Comparison of ENCODE assay signal across 8 cellular contexts in the genomic region with DNA sequence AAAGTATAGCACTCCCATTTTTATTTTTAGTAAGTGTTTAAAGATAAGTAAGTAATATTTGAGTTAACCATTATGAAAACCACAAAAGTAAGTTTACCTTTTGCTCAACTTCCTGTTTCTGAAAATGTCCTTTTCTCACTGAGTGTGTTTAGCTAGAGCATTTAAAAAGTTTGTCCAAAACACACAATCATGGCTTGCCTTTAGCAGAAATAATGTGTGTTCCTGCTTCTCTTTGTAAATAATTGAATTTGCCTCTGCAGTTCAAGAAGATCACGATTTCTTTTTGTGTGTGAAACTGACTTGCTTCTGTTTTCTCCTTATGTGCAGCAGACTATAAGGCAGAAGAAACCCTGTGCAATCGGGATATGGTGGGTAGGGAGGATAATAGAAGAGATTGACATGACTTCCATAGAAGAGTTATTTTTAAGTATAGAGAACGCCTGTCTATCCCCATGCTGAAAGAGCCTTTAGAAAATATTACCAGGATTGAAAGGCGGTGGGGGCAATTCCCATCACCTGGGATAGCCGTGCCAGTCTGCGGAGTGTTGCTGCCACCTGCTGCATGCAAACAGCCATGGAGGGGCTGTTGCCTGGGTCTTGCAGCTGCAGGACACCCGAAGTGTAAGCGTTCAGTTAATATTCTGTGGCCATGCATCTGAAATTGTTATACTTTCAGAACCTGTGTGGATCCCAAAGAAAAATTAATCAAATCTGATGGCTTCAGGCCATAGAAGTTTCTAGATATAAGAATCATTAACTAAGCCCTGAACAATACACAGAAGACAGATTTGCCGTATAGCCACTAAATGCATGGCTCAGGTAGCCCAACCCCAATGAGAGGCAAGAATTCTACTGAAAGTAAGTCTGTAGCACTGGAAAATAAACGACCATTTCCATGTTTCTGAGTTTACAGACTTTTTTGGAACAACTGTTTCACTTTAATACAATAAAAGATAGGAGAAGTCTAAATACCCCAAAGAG. TPM values are rescaled to one million over a fixed set of nuclear protein-coding genes. Genes with fewer than 3 reads are reported as not detected.
DNase-seq lines count a peak whose midpoint lies in the region; ATAC-seq, FAIRE-seq and TF ChIP-seq lines count a peak whose summit lies in the region.

No MANE protein-coding gene starts in this region.

- DNase-seq in Caki2 (ENCODE audit: low read depth) (peak; percentile 14), PC-3 (peak; percentile 89), cardiac muscle cell (ENCODE audit: low read depth in 1 of 2, low spot score in 1 of 2) (peak; percentile 69 to 75), small intestine (peak; percentile 67), posterior vena cava (ENCODE audit: low spot score) (no peak)
- DNase-seq in activated T-helper 2 cell treated with anti-CD3 and anti-CD28 coated beads, Interferon-gamma antibody, Interleukin-2, Interleukin-4, amounts not matched to agents 10 μg/mL and 5 μg/mL and 100 μg/mL, durations not matched to agents 14 hours and 24 hours and 36 hours (ENCODE audit: low spot score) = peak; percentile 36

- H3K4me3 ChIP-seq in PC-3 (ENCODE audit: low read length) = peak overlapping the region; percentile 49
- no peak overlapping the region for H3K4me3 ChIP-seq in cardiac muscle cell
- H3K4me3 ChIP-seq in small intestine (ENCODE audit: low read depth in 1 of 2, low read length in 2 of 2) = no peak overlapping the region

- in situ Hi-C loops in Caki2 (cut with HindIII; ENCODE audit: low pct_unique_long_range_greater_than_20kb, low sequenced_read_pairs) = no loop called here

- H3F3A ChIP-seq in PC-3 (ENCODE audit: low read length, unreplicated experiment) = peaks cover 12% of the 10 kb centered on the region

- H3K27ac Mint-ChIP-seq in activated T-helper 2 cell treated with anti-CD3 and anti-CD28 coated beads, Interferon-gamma antibody, Interleukin-2, Interleukin-4, amounts not matched to agents 10 μg/mL and 5 μg/mL and 100 μg/mL, durations not matched to agents 14 hours and 24 hours and 36 hours = peak overlapping the region; percentile 85

- peak overlapping the region; percentile 69 for H3K4me3 Mint-ChIP-seq in activated T-helper 2 cell treated with anti-CD3 and anti-CD28 coated beads, Interferon-gamma antibody, Interleukin-2, Interleukin-4, amounts not matched to agents 10 μg/mL and 5 μg/mL and 100 μg/mL, durations not matched to agents 14 hours and 24 hours and 36 hours (ENCODE audit: low read depth)

- H3K27ac ChIP-seq in PC-3 (ENCODE audit: low read length) (peak overlapping the region; percentile 82), cardiac muscle cell (no peak overlapping the region), small intestine (ENCODE audit: low read depth in 1 of 2, low read length in 1 of 2) (no peak overlapping the region)

- H3K79me2 ChIP-seq in PC-3 (ENCODE audit: low read length) = no peaks in the 10 kb centered on the region

- CTCF ChIA-PET in PC-3 (lab: Charles Lee) = interaction anchor here (0.6 to 2.0 kb wide), 6 partner anchors 263 to 1972 kb away, joined by 3 to 9 read pairs (median 3); no protein-coding TSS in a partner anchor

- TF ChIP-seq CTCF in PC-3 (conservative IDR thresholded peaks at IDR 0.05; ENCODE audit: low read depth, low read length) = peak; percentile 99
- TF ChIP-seq CTCF in cardiac muscle cell (IDR thresholded peaks at IDR 0.05; ENCODE audit: low read depth, low read length) = peak; percentile 82

- H3K4me1 Mint-ChIP-seq in activated T-helper 2 cell treated with anti-CD3 and anti-CD28 coated beads, Interferon-gamma antibody, Interleukin-2, Interleukin-4, amounts not matched to agents 10 μg/mL and 5 μg/mL and 100 μg/mL, durations not matched to agents 14 hours and 24 hours and 36 hours (ENCODE audit: low read depth) = peaks cover 66% of the 10 kb centered on the region

- WGBS in small intestine, 3 donors = 8 to 16% (median 14%) methylated on average over 10 of the region's 10 CpGs

- peak overlapping the region; percentile 46 for H2AFZ ChIP-seq in PC-3 (ENCODE audit: low read length)

- H3K36me3 ChIP-seq in PC-3 (ENCODE audit: low read depth, low read length) (no peaks in the 10 kb centered on the region), cardiac muscle cell (no peaks in the 10 kb centered on the region), small intestine (ENCODE audit: control insufficient read depth in 2 of 2, insufficient read depth in 2 of 2, low read length in 2 of 2) (no peaks in the 10 kb centered on the region)

- peaks cover 32% of the 10 kb centered on the region for H3K4me1 ChIP-seq in PC-3 (ENCODE audit: insufficient read depth, low read length)
- H3K4me1 ChIP-seq in cardiac muscle cell (ENCODE audit: low read depth) = peaks cover 3% of the 10 kb centered on the region
- peaks cover 0 to 4% of the 10 kb centered on the region in 2 donors for H3K4me1 ChIP-seq in small intestine (ENCODE audit: control insufficient read depth in 2 of 2, insufficient read depth in 1 of 2, low read depth in 1 of 2, low read length in 1 of 2)

- H3K9me3 ChIP-seq in PC-3 (ENCODE audit: low read length) (no peaks in the 10 kb centered on the region), cardiac muscle cell (ENCODE audit: low read depth) (no peaks in the 10 kb centered on the region), small intestine (ENCODE audit: control insufficient read depth, low read depth) (no peaks in the 10 kb centered on the region)

- H3K9me3 Mint-ChIP-seq in activated T-helper 2 cell treated with anti-CD3 and anti-CD28 coated beads, Interferon-gamma antibody, Interleukin-2, Interleukin-4, amounts not matched to agents 10 μg/mL and 5 μg/mL and 100 μg/mL, durations not matched to agents 14 hours and 24 hours and 36 hours = peaks cover 4% of the 10 kb centered on the region

- H3K9ac ChIP-seq in PC-3 (ENCODE audit: low read length) = peak overlapping the region; percentile 30

- POLR2A ChIA-PET in PC-3 (lab: Charles Lee; ENCODE audit: unreplicated experiment) = interaction anchor here (0.6 to 0.7 kb wide), 2 partner anchors 25 to 240 kb away, joined by 3 read pairs; no protein-coding TSS in a partner anchor

- H3K36me3 Mint-ChIP-seq in activated T-helper 2 cell treated with anti-CD3 and anti-CD28 coated beads, Interferon-gamma antibody, Interleukin-2, Interleukin-4, amounts not matched to agents 10 μg/mL and 5 μg/mL and 100 μg/mL, durations not matched to agents 14 hours and 24 hours and 36 hours (ENCODE audit: low read depth) = peaks cover 20% of the 10 kb centered on the region

- FAIRE-seq in small intestine (lab: Jason Lieb, UNC) = peak; percentile 30

- no peaks in the 10 kb centered on the region for H4K20me1 ChIP-seq in PC-3 (ENCODE audit: low read length)

- no peaks in the 10 kb centered on the region for H3K9me2 ChIP-seq in PC-3 (replicated peaks; ENCODE audit: low read length)

- H3K4me2 ChIP-seq in PC-3 (ENCODE audit: low read length) = peak overlapping the region; percentile 81

- intact Hi-C loops in PC-3 (cut with micrococcal nuclease) (loop anchor here (1.0 to 10.0 kb wide), 16 partner anchors 55 to 1807 kb away; partner anchors contain the start of gene NECTIN3), posterior vena cava (cut with DNase I) (no loop called here)
- intact Hi-C loops in activated T-helper 2 cell treated with anti-CD3 and anti-CD28 coated beads, Interferon-gamma antibody, Interleukin-2, Interleukin-4, amounts not matched to agents 10 μg/mL and 5 μg/mL and 100 μg/mL, durations not matched to agents 14 hours and 24 hours and 36 hours (cut with micrococcal nuclease) = loop anchor here (2.0 kb wide), 1 partner anchor 229 kb away; no protein-coding TSS in a partner anchor

- BruUV-seq in PC-3 (replicated peaks; lab: Mats Ljungman, UMichigan) = no TSS peak

- H3K27me3 Mint-ChIP-seq in activated T-helper 2 cell treated with anti-CD3 and anti-CD28 coated beads, Interferon-gamma antibody, Interleukin-2, Interleukin-4, amounts not matched to agents 10 μg/mL and 5 μg/mL and 100 μg/mL, durations not matched to agents 14 hours and 24 hours and 36 hours (ENCODE audit: low read depth) = no peaks in the 10 kb centered on the region

- H3K27me3 ChIP-seq in PC-3 (ENCODE audit: low read length) = no peaks in the 10 kb centered on the region
- no peaks in the 10 kb centered on the region for H3K27me3 ChIP-seq in cardiac muscle cell
- H3K27me3 ChIP-seq in small intestine (ENCODE audit: control insufficient read depth in 2 of 2, insufficient read depth in 2 of 2, low read length in 2 of 2) = no peaks in the 10 kb centered on the region

- ATAC-seq in GM19372 (IDR thresholded peaks at IDR 0.05; ENCODE audit: low read depth, unreplicated experiment) = peak; percentile 61
- ATAC-seq in HG03378 (IDR thresholded peaks at IDR 0.05; ENCODE audit: unreplicated experiment) = peak; percentile 65
- ATAC-seq in PC-3 = peak; percentile 81

RNA-seq across cellular contexts. Expression of gene CD96, which starts 2.4 kb away (rescaled TPM):
- 0.14 TPM in 1 of 2 replicates, not detected in the other for total RNA-seq in Caki2 (2014; rRNA removed; shearing (Covaris generic); ENCODE audit: low replicate concordance)
- not detected in 2 replicates for total RNA-seq in PC-3 (2014; rRNA removed)
- 64.2 and 67.9 TPM in 2 replicates for total RNA-seq in activated T-helper 2 cell treated with anti-CD3 and anti-CD28 coated beads, Interferon-gamma antibody, Interleukin-2, Interleukin-4, amounts not matched to agents 10 μg/mL and 5 μg/mL and 100 μg/mL, durations not matched to agents 14 hours and 24 hours and 36 hours
- total RNA-seq in cardiac muscle cell = not detected in 2 replicates
- not detected in 2 replicates for polyA plus RNA-seq in cardiac muscle cell
- polyA plus RNA-seq in small intestine = 1 to 10 TPM; 1.3 to 1.9 (median 1.4) TPM
- total RNA-seq in posterior vena cava = 1 to 10 TPM; 1.1 to 2.5 TPM

RNA-seq across cellular contexts. Expression of gene ZBED2, which starts 55.5 kb away (rescaled TPM):
- total RNA-seq in Caki2 (2014; rRNA removed; shearing (Covaris generic); ENCODE audit: low replicate concordance) = 7.1 and 14.9 TPM in 2 replicates
- 0.35 and 0.69 TPM in 2 replicates for total RNA-seq in PC-3 (2014; rRNA removed)
- total RNA-seq in activated T-helper 2 cell treated with anti-CD3 and anti-CD28 coated beads, Interferon-gamma antibody, Interleukin-2, Interleukin-4, amounts not matched to agents 10 μg/mL and 5 μg/mL and 100 μg/mL, durations not matched to agents 14 hours and 24 hours and 36 hours = 543 and 546 TPM in 2 replicates
- total RNA-seq in cardiac muscle cell = not detected in 2 replicates
- not detected in 2 replicates for polyA plus RNA-seq in cardiac muscle cell
- polyA plus RNA-seq in small intestine = under 1 TPM in 1 of 3 donors, not detected in 2; 0.04 TPM
- not detected for total RNA-seq in posterior vena cava

Comparison
In these comparisons a context has a peak if more than half of its experiments do, and no peak if none do; other contexts are left out.
1. RNA of gene CD96, which starts 2.4 kb away (total RNA-seq): 64.2 to 67.9 TPM in activated T-helper 2 cell treated with anti-CD3 and anti-CD28 coated beads, Interferon-gamma antibody, Interleukin-2, Interleukin-4, amounts not matched to agents 10 μg/mL and 5 μg/mL and 100 μg/mL, durations not matched to agents 14 hours and 24 hours and 36 hours; 1.1 to 2.5 TPM in posterior vena cava, 0.14 TPM in Caki2, not detected in cardiac muscle cell and not detected in PC-3; every median in the first group is over 10 times any median in the second.
2. RNA of gene ZBED2, which starts 55.5 kb away (total RNA-seq): 543 to 546 TPM in activated T-helper 2 cell treated with anti-CD3 and anti-CD28 coated beads, Interferon-gamma antibody, Interleukin-2, Interleukin-4, amounts not matched to agents 10 μg/mL and 5 μg/mL and 100 μg/mL, durations not matched to agents 14 hours and 24 hours and 36 hours; 7.1 to 14.9 TPM in Caki2, 0.35 to 0.69 TPM in PC-3, not detected in cardiac muscle cell and not detected in posterior vena cava; every median in the first group is over 10 times any median in the second.
3. intact Hi-C loops: an anchor here in PC-3 (1.0 to 10.0 kb wide) and activated T-helper 2 cell treated with anti-CD3 and anti-CD28 coated beads, Interferon-gamma antibody, Interleukin-2, Interleukin-4, amounts not matched to agents 10 μg/mL and 5 μg/mL and 100 μg/mL, durations not matched to agents 14 hours and 24 hours and 36 hours (2.0 kb wide); none called in posterior vena cava.
4. Peak in every context shown above with its lines, with median percentiles within 50 percentile points of each other: ATAC-seq.